17 cellular contexts compared by ENCODE assay signal in the genomic region with DNA sequence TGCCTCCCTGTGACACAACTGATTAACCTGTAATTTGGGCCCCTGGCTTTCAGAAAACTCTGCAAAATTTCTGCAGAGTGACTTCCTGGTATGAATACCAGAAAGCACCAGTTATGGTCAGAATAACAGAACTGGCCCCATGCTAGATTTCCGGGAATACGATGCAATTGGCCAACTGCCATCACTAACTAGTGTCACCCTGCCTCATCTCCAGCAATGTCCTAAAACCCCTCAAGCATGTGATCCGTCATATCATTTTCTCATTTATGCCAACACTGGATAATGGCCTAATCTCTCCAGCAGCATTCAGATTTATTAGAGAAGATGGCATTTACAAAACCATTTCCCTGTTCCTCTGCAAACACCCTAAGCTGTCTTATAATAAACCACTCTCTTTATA. TPM values are rescaled to one million over a fixed set of nuclear protein-coding genes. Genes with fewer than 3 reads are reported as not detected.
DNase-seq lines count a peak whose midpoint lies in the region; ATAC-seq and TF ChIP-seq lines count a peak whose summit lies in the region.
"Had no signal": no experiment of that assay in that cellular context is flagged by ENCODE, and none has a peak within 500 bp of the region (broad histone marks: within the 10 kb centered on the region; RNA-seq: fewer than 3 reads in every experiment).

No MANE protein-coding gene starts in this region.

- no peaks in the 10 kb centered on the region for H3K9me2 ChIP-seq in SK-N-SH

- POLR2A ChIA-PET in SK-N-SH (lab: Yijun Ruan, JAX): no interaction called here
- POLR2A ChIA-PET in GM10248 (lab: Yijun Ruan, JAX): no interaction called here

- TF ChIP-seq RAD21 in SK-N-SH (IDR thresholded peaks at IDR 0.05; ENCODE audit: low read length): no peak

- no peak for TF ChIP-seq CTCF in SK-N-SH (IDR thresholded peaks at IDR 0.05)
- TF ChIP-seq CTCF in VCaP (conservative IDR thresholded peaks at IDR 0.05): no peak
- TF ChIP-seq CTCF in GM10248 (IDR thresholded peaks at IDR 0.05; ENCODE audit: control extremely low read depth, extremely low read depth, low read depth, missing control alignments): no peak
- TF ChIP-seq CTCF in ascending aorta (IDR thresholded peaks at IDR 0.05): no peak

- intact Hi-C loops in ascending aorta (cut with DNase I): no loop called here

- TF ChIP-seq EP300 in SK-N-SH (IDR thresholded peaks at IDR 0.05; ENCODE audit: borderline replicate concordance in 1 of 2, low read depth in 1 of 2, low read length in 1 of 2): peak in 1 of 2 experiments; percentile 47; a peak in 1 of 4 replicates

- no peaks in the 10 kb centered on the region for H4K20me1 ChIP-seq in SK-N-SH (ENCODE audit: insufficient read depth)

- no peak for ATAC-seq in SK-N-SH treated with all-trans-retinoic acid at 6 μM for 48 hours

- H3K27ac ChIP-seq in SK-N-SH (ENCODE audit: low read depth in 2 of 2, low read length in 1 of 2): peak overlapping the region in 1 of 2 experiments; percentile 28; a peak in 2 of 4 replicates
- H3K27ac ChIP-seq in VCaP: peak overlapping the region; percentile 82
- H3K27ac ChIP-seq in ascending aorta: no peak overlapping the region
- H3K27ac ChIP-seq: SK-N-MC had no signal

- H3K36me3 ChIP-seq in SK-N-SH (replicated peaks in 1 of 2; ENCODE audit: control insufficient read depth in 1 of 2, insufficient read depth in 2 of 2, low read length in 1 of 2) (no peaks in the 10 kb centered on the region), ascending aorta (no peaks in the 10 kb centered on the region)
- H3K36me3 ChIP-seq: BE2C had no signal

- WGBS in SK-N-SH (ENCODE audit: low lambda C conversion rate): 9% methylated on average over 3 of the region's 3 CpGs

- H3K27me3 ChIP-seq in SK-N-SH (ENCODE audit: insufficient read depth): no peaks in the 10 kb centered on the region
- no peaks in the 10 kb centered on the region for H3K27me3 ChIP-seq in ascending aorta
- H3K27me3 ChIP-seq: BE2C had no signal

- H3K9me3 ChIP-seq in SK-N-SH (no peaks in the 10 kb centered on the region; the same call in 1 of the 2 replicates), ascending aorta (no peaks in the 10 kb centered on the region)
- H3K9me3 ChIP-seq: BE2C, Caco-2 had no signal

- no peak overlapping the region for H2AFZ ChIP-seq in SK-N-SH (ENCODE audit: low read depth)

- H3F3A ChIP-seq in SK-N-SH (replicated peaks; ENCODE audit: insufficient read depth): no peaks in the 10 kb centered on the region

- no peak overlapping the region for H3K4me2 ChIP-seq in SK-N-SH

- DNase-seq in SK-N-SH: peak; percentile 62
- peak; percentile 63 for DNase-seq in kidney tubule cell (ENCODE audit: low spot score)
- DNase-seq in SHP77 treated with DMSO at 0.1 percent for 48 hours (lab: John Stamatoyannopoulos, UW): no peak
- DNase-seq in GM10248 (ENCODE audit: extremely low spot score): no peak
- no peak for DNase-seq in ascending aorta (ENCODE audit: low spot score in 2 of 2)
- DNase-seq in NCI-H1105 treated with DMSO at 0.1 percent for 48 hours (lab: John Stamatoyannopoulos, UW): no peak
- DNase-seq: BE2C; Caco-2; CD4-positive, alpha-beta T cell; DMS153; NCI-H1694 treated with DMSO at 0.1 percent for 48 hours; NCI-H345; NCI-H526; Right ventricle myocardium superior had no signal

- CTCF ChIA-PET in SK-N-SH (lab: Yijun Ruan, JAX): interaction anchor here (1.4 kb wide), 1 partner anchor 14 kb away, joined by 3 read pairs; no protein-coding TSS in a partner anchor
- CTCF ChIA-PET in GM10248 (lab: Yijun Ruan, JAX): no interaction called here

- H3K79me2 ChIP-seq in SK-N-SH (ENCODE audit: insufficient read depth): no peaks in the 10 kb centered on the region

- H3K4me1 ChIP-seq in SK-N-SH (ENCODE audit: control insufficient read depth in 1 of 2, insufficient read depth in 2 of 2, low read depth in 1 of 2, low read length in 1 of 2): peaks cover 0 to 21% of the 10 kb centered on the region in 2 experiments; a peak in 2 of 4 replicates
- no peaks in the 10 kb centered on the region for H3K4me1 ChIP-seq in ascending aorta
- H3K4me1 ChIP-seq: BE2C, Caco-2 had no signal

- no peak overlapping the region for H3K9ac ChIP-seq in SK-N-SH

- no peak overlapping the region for H3K4me3 ChIP-seq in SK-N-SH (ENCODE audit: low read depth in 2 of 2, low read length in 1 of 2)
- H3K4me3 ChIP-seq in ascending aorta: no peak overlapping the region
- H3K4me3 ChIP-seq: SK-N-MC had no signal

TF ChIP-seq in SK-N-SH, 30 proteins besides CTCF, POLR2A, EP300 and RAD21:
- TF ChIP-seq SMC3 (IDR thresholded peaks at IDR 0.05; ENCODE audit: low read depth, low read length) (no peak), ELF1 (IDR thresholded peaks at IDR 0.05) (no peak), RCOR1 (IDR thresholded peaks at IDR 0.05; ENCODE audit: low read length) (peak; percentile 84), GATA2 (CRISPR knock-in tag; IDR thresholded peaks at IDR 0.05) (peak; percentile 25; the same call in 1 of the 2 replicates), MXI1 (IDR thresholded peaks at IDR 0.05; ENCODE audit: low read depth, low read length) (no peak)
- TF ChIP-seq, protein P1, sequence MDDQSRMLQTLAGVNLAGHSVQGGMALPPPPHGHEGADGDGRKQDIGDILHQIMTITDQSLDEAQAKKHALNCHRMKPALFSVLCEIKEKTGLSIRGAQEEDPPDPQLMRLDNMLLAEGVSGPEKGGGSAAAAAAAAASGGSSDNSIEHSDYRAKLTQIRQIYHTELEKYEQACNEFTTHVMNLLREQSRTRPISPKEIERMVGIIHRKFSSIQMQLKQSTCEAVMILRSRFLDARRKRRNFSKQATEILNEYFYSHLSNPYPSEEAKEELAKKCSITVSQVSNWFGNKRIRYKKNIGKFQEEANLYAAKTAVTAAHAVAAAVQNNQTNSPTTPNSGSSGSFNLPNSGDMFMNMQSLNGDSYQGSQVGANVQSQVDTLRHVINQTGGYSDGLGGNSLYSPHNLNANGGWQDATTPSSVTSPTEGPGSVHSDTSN (IDR thresholded peaks at IDR 0.05): no peak

TF ChIP-seq in SK-N-SH treated with all-trans-retinoic acid at 6 μM for 48 hours, 23 proteins besides CTCF, POLR2A, EP300 and RAD21:
- no peak for TF ChIP-seq ISL1 (CRISPR knock-in tag; IDR thresholded peaks at IDR 0.05)
- TF ChIP-seq OSR1 (CRISPR knock-in tag; IDR thresholded peaks at IDR 0.05): no peak
- TF ChIP-seq, protein P2, sequence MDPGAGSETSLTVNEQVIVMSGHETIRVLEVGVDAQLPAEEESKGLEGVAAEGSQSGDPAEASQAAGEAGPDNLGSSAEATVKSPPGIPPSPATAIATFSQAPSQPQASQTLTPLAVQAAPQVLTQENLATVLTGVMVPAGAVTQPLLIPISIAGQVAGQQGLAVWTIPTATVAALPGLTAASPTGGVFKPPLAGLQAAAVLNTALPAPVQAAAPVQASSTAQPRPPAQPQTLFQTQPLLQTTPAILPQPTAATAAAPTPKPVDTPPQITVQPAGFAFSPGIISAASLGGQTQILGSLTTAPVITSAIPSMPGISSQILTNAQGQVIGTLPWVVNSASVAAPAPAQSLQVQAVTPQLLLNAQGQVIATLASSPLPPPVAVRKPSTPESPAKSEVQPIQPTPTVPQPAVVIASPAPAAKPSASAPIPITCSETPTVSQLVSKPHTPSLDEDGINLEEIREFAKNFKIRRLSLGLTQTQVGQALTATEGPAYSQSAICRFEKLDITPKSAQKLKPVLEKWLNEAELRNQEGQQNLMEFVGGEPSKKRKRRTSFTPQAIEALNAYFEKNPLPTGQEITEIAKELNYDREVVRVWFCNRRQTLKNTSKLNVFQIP (CRISPR knock-in tag; IDR thresholded peaks at IDR 0.05; ENCODE audit: borderline replicate concordance, low read depth): no peak
- no peak for TF ChIP-seq CSDC2 (CRISPR knock-in tag; IDR thresholded peaks at IDR 0.05)
- TF ChIP-seq TCF4 (CRISPR knock-in tag; IDR thresholded peaks at IDR 0.05; ENCODE audit: borderline replicate concordance): no peak
- no peak for TF ChIP-seq ZFP3 (CRISPR knock-in tag; IDR thresholded peaks at IDR 0.05)
- TF ChIP-seq ARNTL (CRISPR knock-in tag; IDR thresholded peaks at IDR 0.05; ENCODE audit: borderline replicate concordance, low read depth): no peak
- TF ChIP-seq PPARA (CRISPR knock-in tag; IDR thresholded peaks at IDR 0.05; ENCODE audit: borderline replicate concordance): no peak
- TF ChIP-seq ZC3H10 (CRISPR knock-in tag; IDR thresholded peaks at IDR 0.05): no peak
- TF ChIP-seq BACH2 (CRISPR knock-in tag; IDR thresholded peaks at IDR 0.05; ENCODE audit: borderline replicate concordance): no peak
- no peak for TF ChIP-seq SNAI2 (CRISPR knock-in tag; IDR thresholded peaks at IDR 0.05)
- no peak for TF ChIP-seq ESRRG (CRISPR knock-in tag; IDR thresholded peaks at IDR 0.05)
- TF ChIP-seq GLIS3 (CRISPR knock-in tag; IDR thresholded peaks at IDR 0.05): no peak
- TF ChIP-seq ZNF70 (CRISPR knock-in tag; IDR thresholded peaks at IDR 0.05): no peak
- TF ChIP-seq ZFP30 (CRISPR knock-in tag; IDR thresholded peaks at IDR 0.05): no peak
- TF ChIP-seq CREB5 (CRISPR knock-in tag; IDR thresholded peaks at IDR 0.05; ENCODE audit: low read depth): no peak

RNA-seq across cellular contexts. Expression of gene KAZN, which starts 15.4 kb away (rescaled TPM):
- polyA plus RNA-seq in SK-N-SH (2012; rRNA removed): 6.8 and 7.7 TPM in 2 replicates
- polyA plus RNA-seq in SK-N-SH (2012; cell fraction: cytosol; rRNA removed): 5.9 and 6.6 TPM in 2 replicates
- 16.0 and 17.3 TPM in 2 replicates for polyA plus RNA-seq in SK-N-SH (2012; cell fraction: nucleus; rRNA removed)
- 58.5 TPM for total RNA-seq in ascending aorta

Comparison
In these comparisons a context has a peak if more than half of its experiments do, and no peak if none do; other contexts are left out.
1. DNase-seq: peak in SK-N-SH (single experiment) and kidney tubule cell (single experiment); none in SHP77 treated with DMSO at 0.1 percent for 48 hours (single experiment), GM10248 (single experiment), ascending aorta (0 of 2) and NCI-H1105 treated with DMSO at 0.1 percent for 48 hours (single experiment).